Comparison of ENCODE assay signal across 20 cellular contexts in the genomic region with DNA sequence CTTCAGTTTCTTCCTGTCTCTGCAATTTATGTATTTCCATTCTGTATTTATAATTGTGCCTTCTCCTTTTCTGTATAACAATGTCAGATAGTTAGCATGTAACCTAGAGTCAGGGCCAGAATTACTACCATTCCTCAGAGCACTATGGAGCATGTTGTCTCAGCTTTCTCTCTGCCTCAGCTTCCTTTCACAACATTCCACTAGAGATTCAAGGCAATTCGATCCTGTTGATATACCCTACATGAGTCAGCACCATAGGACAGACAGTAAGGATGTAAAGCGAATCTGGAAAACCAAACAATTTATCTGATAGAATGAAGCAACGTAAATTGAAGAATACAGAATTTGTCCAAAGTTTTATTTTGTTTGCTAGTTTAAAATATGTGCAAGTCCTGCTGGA.
DNase-seq lines count a peak whose midpoint lies in the region; ATAC-seq and TF ChIP-seq lines count a peak whose summit lies in the region.
"Had no signal": no experiment of that assay in that cellular context is flagged by ENCODE, and none has a peak within 500 bp of the region (broad histone marks: within the 10 kb centered on the region; RNA-seq: fewer than 3 reads in every experiment).

No MANE protein-coding gene starts in this region.

- H4K20me1 ChIP-seq in neural progenitor cell (ENCODE audit: low read depth), result no peaks in the 10 kb centered on the region

- in situ Hi-C loops in brain microvascular endothelial cell (cut with HindIII; ENCODE audit: low pct_ligation_motif_present, low sequenced_read_pairs), result no loop called here

- peak overlapping the region; percentile 70 for H2AFZ ChIP-seq in neural progenitor cell (replicated peaks)

- no peak for ATAC-seq in GM21825 (IDR thresholded peaks at IDR 0.05; ENCODE audit: unreplicated experiment)

- no peak overlapping the region for H3K4me3 Mint-ChIP-seq in neural progenitor cell
- H3K4me3 Mint-ChIP-seq: B cell, H9, IgD-negative memory B cell had no signal

- no peak overlapping the region for H3K4me2 ChIP-seq in neural progenitor cell

- no peak overlapping the region for H3K9ac ChIP-seq in neural progenitor cell

- no peaks in the 10 kb centered on the region for H3F3A ChIP-seq in neural progenitor cell (ENCODE audit: low read depth)

- no peaks in the 10 kb centered on the region for H3K4me1 ChIP-seq in neural progenitor cell

- H3K27ac ChIP-seq in brain microvascular endothelial cell (no peak overlapping the region), neural progenitor cell (no peak overlapping the region), coronary artery (no peak overlapping the region)
- H3K27ac ChIP-seq: SK-N-MC had no signal

- no peaks in the 10 kb centered on the region for H3K36me3 Mint-ChIP-seq in neural progenitor cell
- H3K36me3 Mint-ChIP-seq: IgD-negative memory B cell had no signal

- H3K36me3 ChIP-seq in brain microvascular endothelial cell (replicated peaks) (no peaks in the 10 kb centered on the region), neural progenitor cell (no peaks in the 10 kb centered on the region)

- H3K27me3 ChIP-seq in brain microvascular endothelial cell (replicated peaks) (no peaks in the 10 kb centered on the region), neural progenitor cell (no peaks in the 10 kb centered on the region)

- no peak overlapping the region for H3K27ac Mint-ChIP-seq in neural progenitor cell
- H3K27ac Mint-ChIP-seq: B cell, H9, IgD-negative memory B cell had no signal

- H3K9me3 Mint-ChIP-seq in neural progenitor cell, result peaks cover 11% of the 10 kb centered on the region
- H3K9me3 Mint-ChIP-seq: IgD-negative memory B cell had no signal

- no peaks in the 10 kb centered on the region for H3K9me3 ChIP-seq in neural progenitor cell (ENCODE audit: low read depth)

- H3K4me3 ChIP-seq in brain microvascular endothelial cell (ENCODE audit: low read depth, low read length) (no peak overlapping the region), neural progenitor cell (no peak overlapping the region), coronary artery (no peak overlapping the region)
- H3K4me3 ChIP-seq: SK-N-MC had no signal

- peak; percentile 15 for DNase-seq in HT1080 (ENCODE audit: low read depth)
- DNase-seq in brain microvascular endothelial cell, result peak; percentile 61
- peak; percentile 23 for DNase-seq in iPS DF 19.7 (ENCODE audit: low read depth, low spot score)
- no peak for DNase-seq in neural progenitor cell (ENCODE audit: low spot score)
- no peak for DNase-seq in NK-92 treated with Interleukin-12 subunit alpha and Interleukin-12 subunit beta, amount 100 ng/mL, for 24 hours (lab: John Stamatoyannopoulos, UW)
- no peak for DNase-seq in dedifferentiated amniotic fluid mesenchymal stem cell (ENCODE audit: extremely low spot score)
- no peak for DNase-seq in coronary artery (ENCODE audit: low spot score)
- DNase-seq: DMS79, H9, NCI-H1105 treated with DMSO at 0.1 percent for 48 hours, NCI-H2081 treated with DMSO at 0.1 percent for 48 hours, NCI-H2171 treated with DMSO at 0.1 percent for 48 hours, NCI-H446, NCI-H526, RPMI8226, SHP77 treated with DMSO at 0.1 percent for 48 hours had no signal

- TF ChIP-seq CTCF in brain microvascular endothelial cell (IDR thresholded peaks at IDR 0.05; ENCODE audit: low read depth, low read length, missing control alignments), result no peak
- TF ChIP-seq CTCF in neural progenitor cell (IDR thresholded peaks at IDR 0.05), result no peak
- TF ChIP-seq CTCF in coronary artery (IDR thresholded peaks at IDR 0.05), result no peak

- H3K79me2 ChIP-seq in neural progenitor cell (ENCODE audit: low read depth), result no peaks in the 10 kb centered on the region

- peaks cover 27% of the 10 kb centered on the region for H3K4me1 Mint-ChIP-seq in neural progenitor cell
- H3K4me1 Mint-ChIP-seq: B cell, IgD-negative memory B cell had no signal

- H3K27me3 Mint-ChIP-seq in neural progenitor cell (ENCODE audit: insufficient read depth, low read depth), result no peaks in the 10 kb centered on the region
- H3K27me3 Mint-ChIP-seq: B cell, IgD-negative memory B cell had no signal

Comparison
In these comparisons a context has a peak if more than half of its experiments do, and no peak if none do; other contexts are left out.
1. DNase-seq: peak in HT1080 (single experiment), brain microvascular endothelial cell (single experiment) and iPS DF 19.7 (single experiment); none in neural progenitor cell (single experiment), NK-92 treated with Interleukin-12 subunit alpha and Interleukin-12 subunit beta, amount 100 ng/mL, for 24 hours (single experiment), dedifferentiated amniotic fluid mesenchymal stem cell (single experiment) and coronary artery (single experiment).